15 cellular contexts compared by ENCODE assay signal in the genomic region with DNA sequence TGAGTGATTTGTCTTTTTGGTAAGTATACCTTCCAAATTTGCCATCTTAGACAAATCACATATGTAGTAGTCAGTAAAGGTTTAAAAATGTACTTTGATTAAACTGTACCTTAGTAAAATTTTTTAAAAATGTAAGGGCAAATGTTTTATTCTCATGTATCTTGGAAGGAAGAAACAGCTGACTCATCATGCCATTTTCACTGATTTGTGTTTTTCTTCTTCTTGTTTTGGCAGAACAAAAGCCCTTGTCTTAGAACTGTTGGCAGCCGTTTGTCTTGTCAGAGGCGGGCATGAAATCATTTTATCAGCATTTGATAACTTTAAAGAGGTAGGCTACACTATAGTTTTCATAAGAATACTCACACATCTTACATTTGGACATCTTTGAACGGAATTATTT.
A peak's percentile ranks its signal among the peaks of the same experiment; 100 is the strongest.
DNase-seq lines count a peak whose midpoint lies in the region; ATAC-seq, FAIRE-seq and TF ChIP-seq lines count a peak whose summit lies in the region.
"Had no signal": no experiment of that assay in that cellular context is flagged by ENCODE, and none has a peak within 500 bp of the region (broad histone marks: within the 10 kb centered on the region; RNA-seq: fewer than 3 reads in every experiment).

No MANE protein-coding gene starts in this region.

- no peak overlapping the region for H2AK9ac ChIP-seq in IMR-90 (replicated peaks; ENCODE audit: low read depth, low read length, poor library complexity)

- H4K8ac ChIP-seq in IMR-90 (ENCODE audit: low read depth in 2 of 2, low read length in 2 of 2) = no peak overlapping the region

- no peak overlapping the region for H3K4me2 ChIP-seq in IMR-90 (ENCODE audit: low read depth, low read length)

- no CpG with 5 or more reads among the region's 3 CpGs for WGBS in IMR-90 (ENCODE audit: extremely low coverage in 2 of 2, insufficient read length in 1 of 2), 2 experiments

- H3K9ac ChIP-seq in IMR-90 (ENCODE audit: low read depth, low read length) = no peak overlapping the region

- H3K4me1 Mint-ChIP-seq in brain (peaks cover 32% of the 10 kb centered on the region), T-cell (no peaks in the 10 kb centered on the region)
- H3K4me1 Mint-ChIP-seq: B cell had no signal

- H3K56ac ChIP-seq in IMR-90 (ENCODE audit: extremely low read depth, insufficient read depth, low read length) = no peak overlapping the region

- H4K5ac ChIP-seq in IMR-90 (ENCODE audit: low read depth, low read length) = no peak overlapping the region

- intact Hi-C loops in IMR-90 (cut with micrococcal nuclease) = no loop called here

- H3K36me3 Mint-ChIP-seq in brain = peaks cover 31% of the 10 kb centered on the region
- no peaks in the 10 kb centered on the region for H3K36me3 Mint-ChIP-seq in T-cell

- peaks cover 6% of the 10 kb centered on the region for H3K4me1 ChIP-seq in IMR-90 (ENCODE audit: control insufficient read depth, insufficient read depth, low read length)

- no peak for TF ChIP-seq RAD21 in IMR-90 (IDR thresholded peaks at IDR 0.05; ENCODE audit: low read length)

- H4K20me1 ChIP-seq in IMR-90 (ENCODE audit: insufficient read depth, low read length) = no peaks in the 10 kb centered on the region

- H3K9me1 ChIP-seq in IMR-90 (ENCODE audit: insufficient read depth, low read length) = no peaks in the 10 kb centered on the region

- TF ChIP-seq POLR2A in IMR-90 (IDR thresholded peaks at IDR 0.05; ENCODE audit: low read depth, low read length) (no peak), GM12892 (IDR thresholded peaks at IDR 0.05; ENCODE audit: low read depth, low read length) (no peak)

- BruUV-seq in IMR-90 (replicated peaks; lab: Mats Ljungman, UMichigan) = no TSS peak

- H3K9me3 Mint-ChIP-seq in brain (no peaks in the 10 kb centered on the region), T-cell (no peaks in the 10 kb centered on the region)
- H3K9me3 Mint-ChIP-seq: activated T-helper 1 cell treated with anti-CD3 and anti-CD28 coated beads, Interleukin-12 subunit alpha, Interleukin-12 subunit beta, Interleukin-2, Interleukin-4 antibody, amounts not matched to agents 30 ng/mL and 10 ng/mL and 1 ng/mL, durations not matched to agents 14 hours and 24 hours and 36 hours had no signal

- peaks cover 0 to 3% of the 10 kb centered on the region in 2 experiments; a peak in 1 of 4 replicates for H3K79me1 ChIP-seq in IMR-90 (ENCODE audit: low read depth in 1 of 2, low read length in 2 of 2)

- no peak overlapping the region for H3K14ac ChIP-seq in IMR-90 (replicated peaks; ENCODE audit: low read depth, low read length)

- H3K4ac ChIP-seq in IMR-90 (ENCODE audit: low read depth, low read length) = no peak overlapping the region

- H2BK20ac ChIP-seq in IMR-90 (ENCODE audit: low read depth, low read length) = no peak overlapping the region

- H4K91ac ChIP-seq in IMR-90 (ENCODE audit: insufficient read depth, low read depth, low read length) = no peak overlapping the region

- H2BK15ac ChIP-seq in IMR-90 (ENCODE audit: low read depth, low read length) = no peak overlapping the region

- no peaks in the 10 kb centered on the region for H3K27me3 ChIP-seq in IMR-90 (ENCODE audit: control insufficient read depth, insufficient read depth, low read length)

- dilution Hi-C loops in IMR-90 (cut with HindIII; ENCODE audit: low sequenced_read_pairs, unreplicated experiment) = no loop called here

- H3K9me3 ChIP-seq in IMR-90 (ENCODE audit: control insufficient read depth, insufficient read depth, low read length) = no peaks in the 10 kb centered on the region

- H2AK5ac ChIP-seq in IMR-90 (ENCODE audit: low read depth, low read length) = no peak overlapping the region

- H2AFZ ChIP-seq in IMR-90 (replicated peaks; ENCODE audit: low read length, poor library complexity) = no peak overlapping the region

- TF ChIP-seq CTCF in IMR-90 (conservative IDR thresholded peaks at IDR 0.05; ENCODE audit: low read depth, low read length) (no peak), brain (conservative IDR thresholded peaks at IDR 0.05) (no peak)

- H2BK5ac ChIP-seq in IMR-90 (ENCODE audit: low read depth, low read length, poor library complexity, severe bottlenecking) = no peak overlapping the region

- H2BK120ac ChIP-seq in IMR-90 (ENCODE audit: low read depth, low read length) = no peak overlapping the region

- H3K18ac ChIP-seq in IMR-90 (ENCODE audit: low read depth, low read length) = no peak overlapping the region

- H3K27ac Mint-ChIP-seq in brain (peak overlapping the region in 3 of 5 experiments; percentile 14 to 50 (median 33)), T-cell (no peak overlapping the region)
- H3K27ac Mint-ChIP-seq: activated T-helper 1 cell treated with anti-CD3 and anti-CD28 coated beads, Interleukin-12 subunit alpha, Interleukin-12 subunit beta, Interleukin-2, Interleukin-4 antibody, amounts not matched to agents 30 ng/mL and 10 ng/mL and 1 ng/mL, durations not matched to agents 14 hours and 24 hours and 36 hours; B cell had no signal

- no peak for FAIRE-seq in GM12892 (lab: Jason Lieb, UNC)

- H3K4me3 Mint-ChIP-seq in brain (no peak overlapping the region), T-cell (no peak overlapping the region)
- H3K4me3 Mint-ChIP-seq: activated T-helper 1 cell treated with anti-CD3 and anti-CD28 coated beads, Interleukin-12 subunit alpha, Interleukin-12 subunit beta, Interleukin-2, Interleukin-4 antibody, amounts not matched to agents 30 ng/mL and 10 ng/mL and 1 ng/mL, durations not matched to agents 14 hours and 24 hours and 36 hours; B cell had no signal

- in situ Hi-C loops in IMR-90 (cut with MboI; ENCODE audit: low sequenced_read_pairs) = no loop called here

- POLR2A ChIA-PET in IMR-90 (lab: Charles Lee; ENCODE audit: unreplicated experiment) = no interaction called here
- POLR2A ChIA-PET in T-cell (lab: Charles Lee) = no interaction called here

- ATAC-seq in IMR-90 (ENCODE audit: low read depth) = no peak
- ATAC-seq in T-cell (replicated peaks in 1 of 4) = no peak
- no peak for ATAC-seq in HG03520 (IDR thresholded peaks at IDR 0.05; ENCODE audit: unreplicated experiment)
- ATAC-seq: PC-3 had no signal

- no peak overlapping the region for H3K23ac ChIP-seq in IMR-90 (ENCODE audit: low read depth, low read length)

- no peak overlapping the region for H3K4me3 ChIP-seq in IMR-90 (ENCODE audit: insufficient read depth, low read depth, low read length)

- no peak overlapping the region for H3K27ac ChIP-seq in IMR-90 (ENCODE audit: insufficient read depth, low read length)
- H3K27ac ChIP-seq: WERI-Rb-1 had no signal

- CTCF ChIA-PET in IMR-90 (lab: Yijun Ruan, JAX) (no interaction called here), T-cell (lab: Charles Lee) (no interaction called here)

- H3K27me3 Mint-ChIP-seq in brain (no peaks in the 10 kb centered on the region), T-cell (peaks cover 4 to 8% of the 10 kb centered on the region in 2 donors)
- H3K27me3 Mint-ChIP-seq: B cell had no signal

- H3K36me3 ChIP-seq in IMR-90 (ENCODE audit: control insufficient read depth, insufficient read depth, low read length) = no peaks in the 10 kb centered on the region

- DNase-seq in IMR-90 = no peak
- DNase-seq in foreskin melanocyte = peak; percentile 63
- peak; percentile 75 for DNase-seq in putamen (ENCODE audit: low spot score)
- DNase-seq in T-cell = no peak
- DNase-seq in GM12892 (ENCODE audit: insufficient read length) = no peak
- no peak for DNase-seq in NCI-H1105 (lab: John Stamatoyannopoulos, UW)
- DNase-seq: cortex of kidney, NCI-H2029, NCI-H524 treated with DMSO at 0.1 percent for 48 hours, PC-3, WERI-Rb-1 had no signal

TF ChIP-seq in IMR-90, 13 proteins besides CTCF, POLR2A, EP300 and RAD21:
- TF ChIP-seq MAFK (IDR thresholded peaks at IDR 0.05; ENCODE audit: low read depth, low read length) (peak; percentile 94), RCOR1 (IDR thresholded peaks at IDR 0.05; ENCODE audit: insufficient replicate concordance, low read length) (no peak), MXI1 (IDR thresholded peaks at IDR 0.05; ENCODE audit: borderline replicate concordance, low read depth, low read length) (no peak), NFE2L2 (IDR thresholded peaks at IDR 0.05; ENCODE audit: low read depth, low read length) (peak; percentile 43; the same call in 1 of the 2 replicates)

Comparison
In these comparisons a context has a peak if more than half of its experiments do, and no peak if none do; other contexts are left out.
1. DNase-seq: peak in foreskin melanocyte (single experiment) and putamen (single experiment); none in IMR-90 (single experiment), T-cell (0 of 34), GM12892 (single experiment) and NCI-H1105 (single experiment).
2. H3K27ac Mint-ChIP-seq: peak in brain (3 of 5); none in T-cell (0 of 2).